Comparison of ENCODE assay signal across 24 cellular contexts in the genomic region with DNA sequence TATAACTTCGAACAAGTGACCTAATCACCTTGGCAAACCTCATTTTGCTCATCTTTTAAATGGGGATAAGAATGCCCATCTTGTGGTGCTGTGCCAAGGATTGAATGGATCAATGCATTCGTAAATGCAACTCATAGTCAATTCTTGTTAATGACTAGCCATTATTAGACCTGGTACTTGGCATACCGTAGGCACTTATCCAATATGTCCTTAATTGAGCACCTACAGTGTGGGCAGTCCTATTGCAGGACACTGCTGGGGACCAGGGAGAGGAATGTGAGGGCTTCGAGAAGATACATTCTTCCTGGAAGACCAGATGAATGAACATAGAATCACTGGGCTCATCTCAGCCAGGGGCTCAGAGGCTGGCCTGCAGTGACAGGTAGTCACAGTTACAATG.
"Had no signal": no experiment of that assay in that cellular context is flagged by ENCODE, and none has a peak within 500 bp of the region (broad histone marks: within the 10 kb centered on the region; RNA-seq: fewer than 3 reads in every experiment).

No MANE protein-coding gene starts in this region.

- H3K27me3 ChIP-seq: esophagus muscularis mucosa, heart right ventricle, left lung, right atrium auricular region, testis, tibial artery had no signal

- H3K79me2 ChIP-seq: parathyroid adenoma had no signal

- H3K9me3 ChIP-seq: esophagus muscularis mucosa, heart right ventricle, left lung, prostate gland, right atrium auricular region, testis, tibial artery had no signal

- DNase-seq: effector memory CD4-positive, alpha-beta T cell; foreskin melanocyte; glutamatergic neuron; heart right ventricle; hippocampal formation; left cardiac atrium; mesenchymal stem cell; midbrain; naive thymus-derived CD4-positive, alpha-beta T cell; stimulated activated CD4-positive, alpha-beta T cell treated with anti-CD3 and anti-CD28 coated beads, Interleukin-2, amount 100 ng/mL, for 24 hours; stimulated activated CD4-positive, alpha-beta T cell treated with anti-CD3 and anti-CD28 coated beads, Interleukin-4, amount 100 ng/mL, for 4 hours; stimulated activated naive CD8-positive, alpha-beta T cell treated with anti-CD3 and anti-CD28 coated beads, Interleukin-15, Interleukin-2, amounts not matched to agents 100 U/mL and 50 U/mL, for 24 hours; substantia nigra; testis had no signal

- H3K36me3 ChIP-seq: esophagus muscularis mucosa, heart right ventricle, left lung, prostate gland, right atrium auricular region, tibial artery had no signal

- H3K9me3 Mint-ChIP-seq: stimulated activated memory B cell treated with anti-CD40 and anti-IgM and Interleukin-4, amounts not matched to agents 10 μg/mL and 1 μg/mL and 100 μg/mL, for 72 hours; type B pancreatic cell had no signal

- H3K4me3 Mint-ChIP-seq: naive thymus-derived CD4-positive, alpha-beta T cell; stimulated activated memory B cell treated with anti-CD40 and anti-IgM and Interleukin-4, amounts not matched to agents 10 μg/mL and 1 μg/mL and 100 μg/mL, for 72 hours; type B pancreatic cell had no signal

- H3K4me3 ChIP-seq: coronary artery, esophagus muscularis mucosa, heart right ventricle, left lung, prostate gland, right atrium auricular region, testis, tibial artery had no signal

- H3K27ac Mint-ChIP-seq: naive thymus-derived CD4-positive, alpha-beta T cell; stimulated activated memory B cell treated with anti-CD40 and anti-IgM and Interleukin-4, amounts not matched to agents 10 μg/mL and 1 μg/mL and 100 μg/mL, for 72 hours; type B pancreatic cell had no signal

- H3K4me1 ChIP-seq: parathyroid adenoma, prostate gland had no signal

- H3K27ac ChIP-seq: coronary artery, esophagus muscularis mucosa, heart right ventricle, left lung, parathyroid adenoma, prostate gland, right atrium auricular region, testis, tibial artery had no signal

- ATAC-seq: heart right ventricle; left cardiac atrium; left lung; naive thymus-derived CD4-positive, alpha-beta T cell; sciatic nerve; stimulated activated memory B cell treated with anti-CD40 and anti-IgM and Interleukin-4, amounts not matched to agents 10 μg/mL and 1 μg/mL and 100 μg/mL, for 72 hours had no signal

- H3K9ac ChIP-seq: parathyroid adenoma had no signal

- H3K36me3 Mint-ChIP-seq: naive thymus-derived CD4-positive, alpha-beta T cell; stimulated activated memory B cell treated with anti-CD40 and anti-IgM and Interleukin-4, amounts not matched to agents 10 μg/mL and 1 μg/mL and 100 μg/mL, for 72 hours; type B pancreatic cell had no signal

- H2AFZ ChIP-seq: parathyroid adenoma had no signal
